Comparison of ENCODE assay signal across 17 cellular contexts in the genomic region with DNA sequence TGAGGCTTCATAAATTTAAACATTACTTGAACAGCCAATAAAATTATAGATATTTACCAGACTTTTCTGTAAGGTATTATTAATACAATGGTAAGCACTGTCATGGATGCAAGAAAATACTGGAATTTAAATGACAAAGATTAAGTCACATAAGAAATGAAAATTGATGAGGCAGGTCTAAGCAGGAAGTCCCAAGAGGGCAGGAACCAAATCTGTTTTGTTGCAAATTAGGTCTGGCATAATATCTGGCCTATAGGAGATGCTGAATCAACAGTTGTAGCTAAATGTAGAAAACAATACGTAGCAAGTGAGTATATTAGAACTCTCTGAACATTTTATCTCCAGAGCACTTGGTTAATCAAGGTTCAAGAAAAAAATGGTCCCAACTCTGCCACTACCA.
DNase-seq lines count a peak whose midpoint lies in the region; ATAC-seq and TF ChIP-seq lines count a peak whose summit lies in the region.
"Had no signal": no experiment of that assay in that cellular context is flagged by ENCODE, and none has a peak within 500 bp of the region (broad histone marks: within the 10 kb centered on the region; RNA-seq: fewer than 3 reads in every experiment).

No MANE protein-coding gene starts in this region.

- H4K20me1 ChIP-seq in neural progenitor cell (ENCODE audit: low read depth) = peaks cover 5% of the 10 kb centered on the region

- intact Hi-C loops in activated B cell treated with CpG ODN at 0.5 μM for 24 hours (cut with micrococcal nuclease) = loop anchor here (5.0 kb wide), 1 partner anchor 260 kb away; no protein-coding TSS in a partner anchor
- intact Hi-C loops in naive thymus-derived CD4-positive, alpha-beta T cell (cut with micrococcal nuclease) = no loop called here

- no peak for TF ChIP-seq CTCF in activated B cell treated with CpG ODN at 0.5 μM for 24 hours (IDR thresholded peaks at IDR 0.05)
- TF ChIP-seq CTCF in neural progenitor cell (IDR thresholded peaks at IDR 0.05) = no peak

- CTCF ChIA-PET in activated B cell treated with CpG ODN at 0.5 μM for 24 hours (lab: Charles Lee) = interaction anchor here (0.9 to 1.5 kb wide), 3 partner anchors 89 to 149 kb away, joined by 3 to 7 read pairs (median 3); no protein-coding TSS in a partner anchor
- CTCF ChIA-PET in naive thymus-derived CD4-positive, alpha-beta T cell (lab: Charles Lee) = no interaction called here

- H3K4me1 Mint-ChIP-seq in IgD-negative memory B cell (peaks cover 56 to 72% (median 65%) of the 10 kb centered on the region in 3 donors), activated B cell treated with CpG ODN at 0.5 μM for 24 hours (peaks cover 92% of the 10 kb centered on the region), neural progenitor cell (peaks cover 53% of the 10 kb centered on the region)
- H3K4me1 Mint-ChIP-seq in naive thymus-derived CD4-positive, alpha-beta T cell = peaks cover 8 to 21% (median 19%) of the 10 kb centered on the region in 7 donors

- H3K9me3 Mint-ChIP-seq in IgD-negative memory B cell = no peaks in the 10 kb centered on the region
- no peaks in the 10 kb centered on the region for H3K9me3 Mint-ChIP-seq in activated B cell treated with CpG ODN at 0.5 μM for 24 hours
- no peaks in the 10 kb centered on the region for H3K9me3 Mint-ChIP-seq in neural progenitor cell
- no peaks in the 10 kb centered on the region for H3K9me3 Mint-ChIP-seq in naive thymus-derived CD4-positive, alpha-beta T cell
- no peaks in the 10 kb centered on the region for H3K9me3 Mint-ChIP-seq in activated naive CD4-positive, alpha-beta T cell treated with anti-CD3 and anti-CD28 coated beads, Interleukin-2, amount 50 U/mL, for 72 hours

- H3K27ac ChIP-seq in neural progenitor cell = no peak overlapping the region
- H3K27ac ChIP-seq in naive thymus-derived CD4-positive, alpha-beta T cell (ENCODE audit: low read depth, low read length) = no peak overlapping the region
- H3K27ac ChIP-seq: BLaER1, HL-60 had no signal

- H3K27me3 ChIP-seq in neural progenitor cell = peaks cover 95% of the 10 kb centered on the region
- no peaks in the 10 kb centered on the region for H3K27me3 ChIP-seq in naive thymus-derived CD4-positive, alpha-beta T cell (ENCODE audit: control insufficient read depth in 2 of 2, insufficient read depth in 2 of 2, low read length in 2 of 2)
- H3K27me3 ChIP-seq: BLaER1 had no signal

- H3K4me2 ChIP-seq in neural progenitor cell = peak overlapping the region; percentile 73

- H3K4me3 Mint-ChIP-seq in IgD-negative memory B cell (peak overlapping the region in 3 of 4 donors; percentile 18 to 92 (median 84)), activated B cell treated with CpG ODN at 0.5 μM for 24 hours (peak overlapping the region; percentile 76), neural progenitor cell (peak overlapping the region; percentile 70)
- no peak overlapping the region for H3K4me3 Mint-ChIP-seq in naive thymus-derived CD4-positive, alpha-beta T cell

- H3K27me3 Mint-ChIP-seq in IgD-negative memory B cell = no peaks in the 10 kb centered on the region
- H3K27me3 Mint-ChIP-seq in activated B cell treated with CpG ODN at 0.5 μM for 24 hours = no peaks in the 10 kb centered on the region
- no peaks in the 10 kb centered on the region for H3K27me3 Mint-ChIP-seq in neural progenitor cell (ENCODE audit: insufficient read depth, low read depth)
- H3K27me3 Mint-ChIP-seq in naive thymus-derived CD4-positive, alpha-beta T cell = no peaks in the 10 kb centered on the region

- POLR2A ChIA-PET in activated B cell treated with CpG ODN at 0.5 μM for 24 hours (lab: Charles Lee) = interaction anchor here (0.9 to 18.0 kb wide), 20 partner anchors 11 to 262 kb away, joined by 3 to 483 read pairs (median 6); a partner anchor contains a TSS
- POLR2A ChIA-PET in naive thymus-derived CD4-positive, alpha-beta T cell (lab: Charles Lee) = interaction anchor here (0.6 to 1.4 kb wide), 2 partner anchors 100 to 262 kb away, joined by 4 to 5 read pairs; no protein-coding TSS in a partner anchor

- peaks cover 26% of the 10 kb centered on the region for H3K4me1 ChIP-seq in neural progenitor cell
- peaks cover 0 to 13% of the 10 kb centered on the region in 2 donors for H3K4me1 ChIP-seq in naive thymus-derived CD4-positive, alpha-beta T cell (ENCODE audit: control insufficient read depth in 2 of 2, insufficient read depth in 2 of 2, low read length in 2 of 2)

- DNase-seq in activated B cell treated with CpG ODN at 0.5 μM for 24 hours = no peak
- no peak for DNase-seq in neural progenitor cell (ENCODE audit: low spot score)
- DNase-seq in naive thymus-derived CD4-positive, alpha-beta T cell = no peak
- DNase-seq in activated naive CD4-positive, alpha-beta T cell treated with anti-CD3 and anti-CD28 coated beads, Interleukin-2, amount 50 U/mL, for 72 hours (ENCODE audit: low spot score in 2 of 2) = no peak
- DNase-seq in MV-4-11 (lab: John Stamatoyannopoulos, UW) = no peak
- DNase-seq: DMS 273 treated with DMSO at 0.1 percent for 48 hours, KG1, NCI-H1930, NCI-H2171, NCI-H446 treated with DMSO at 0.1 percent for 48 hours, NCI-H748 treated with DMSO at 0.1 percent for 48 hours, SHP77 had no signal

- ATAC-seq in activated B cell treated with CpG ODN at 0.5 μM for 24 hours (ENCODE audit: low read depth) (no peak), GM18498 (IDR thresholded peaks at IDR 0.05; ENCODE audit: unreplicated experiment) (no peak)
- no peak for ATAC-seq in naive thymus-derived CD4-positive, alpha-beta T cell
- no peak for ATAC-seq in activated naive CD4-positive, alpha-beta T cell treated with anti-CD3 and anti-CD28 coated beads, Interleukin-2, amount 50 U/mL, for 72 hours

- H3K4me3 ChIP-seq in neural progenitor cell = no peak overlapping the region
- H3K4me3 ChIP-seq in naive thymus-derived CD4-positive, alpha-beta T cell (ENCODE audit: low read length) = no peak overlapping the region
- H3K4me3 ChIP-seq: BLaER1, HAP-1 had no signal

- no peaks in the 10 kb centered on the region for H3K36me3 ChIP-seq in neural progenitor cell
- H3K36me3 ChIP-seq in naive thymus-derived CD4-positive, alpha-beta T cell (ENCODE audit: control insufficient read depth in 2 of 3, insufficient read depth in 3 of 3, low read length in 3 of 3) = no peaks in the 10 kb centered on the region
- H3K36me3 ChIP-seq: HAP-1 had no signal

- H3K36me3 Mint-ChIP-seq in IgD-negative memory B cell = peaks cover 6% of the 10 kb centered on the region
- peaks cover 29% of the 10 kb centered on the region for H3K36me3 Mint-ChIP-seq in activated B cell treated with CpG ODN at 0.5 μM for 24 hours (ENCODE audit: low read depth)
- no peaks in the 10 kb centered on the region for H3K36me3 Mint-ChIP-seq in neural progenitor cell
- no peaks in the 10 kb centered on the region for H3K36me3 Mint-ChIP-seq in naive thymus-derived CD4-positive, alpha-beta T cell
- H3K36me3 Mint-ChIP-seq in activated naive CD4-positive, alpha-beta T cell treated with anti-CD3 and anti-CD28 coated beads, Interleukin-2, amount 50 U/mL, for 72 hours = no peaks in the 10 kb centered on the region

- H3K79me2 ChIP-seq in neural progenitor cell (ENCODE audit: low read depth) = no peaks in the 10 kb centered on the region

- H3K9ac ChIP-seq in neural progenitor cell = no peak overlapping the region
- H3K9ac ChIP-seq: BLaER1 had no signal

- peak overlapping the region; percentile 73 to 99 (median 95) for H3K27ac Mint-ChIP-seq in IgD-negative memory B cell
- H3K27ac Mint-ChIP-seq in activated B cell treated with CpG ODN at 0.5 μM for 24 hours = peak overlapping the region; percentile 96
- no peak overlapping the region for H3K27ac Mint-ChIP-seq in neural progenitor cell
- peak overlapping the region in 3 of 9 donors; percentile 10 to 73 (median 54) for H3K27ac Mint-ChIP-seq in naive thymus-derived CD4-positive, alpha-beta T cell
- H3K27ac Mint-ChIP-seq in activated naive CD4-positive, alpha-beta T cell treated with anti-CD3 and anti-CD28 coated beads, Interleukin-2, amount 50 U/mL, for 72 hours = no peak overlapping the region

- no peak overlapping the region for H2AFZ ChIP-seq in neural progenitor cell (replicated peaks)

- no peaks in the 10 kb centered on the region for H3K9me3 ChIP-seq in neural progenitor cell (ENCODE audit: low read depth)
- no peaks in the 10 kb centered on the region for H3K9me3 ChIP-seq in naive thymus-derived CD4-positive, alpha-beta T cell (ENCODE audit: control insufficient read depth in 2 of 3, low read length in 3 of 3)
- H3K9me3 ChIP-seq: BLaER1, HAP-1 had no signal

- peaks cover 32% of the 10 kb centered on the region for H3F3A ChIP-seq in neural progenitor cell (ENCODE audit: low read depth)

Comparison
In these comparisons a context has a peak if more than half of its experiments do, and no peak if none do; other contexts are left out.
1. H3K27ac Mint-ChIP-seq: peak in IgD-negative memory B cell (3 of 3) and activated B cell treated with CpG ODN at 0.5 μM for 24 hours (single experiment); none in neural progenitor cell (single experiment) and activated naive CD4-positive, alpha-beta T cell treated with anti-CD3 and anti-CD28 coated beads, Interleukin-2, amount 50 U/mL, for 72 hours (0 of 2).
2. H3K4me3 Mint-ChIP-seq: peak in IgD-negative memory B cell (3 of 4), activated B cell treated with CpG ODN at 0.5 μM for 24 hours (single experiment) and neural progenitor cell (single experiment); none in naive thymus-derived CD4-positive, alpha-beta T cell (0 of 10).